8 cellular contexts compared by ENCODE assay signal in genomic region chr3:48222616-48223513, GRCh38. TPM values are rescaled to one million over a fixed set of nuclear protein-coding genes. Genes with fewer than 3 reads are reported as not detected.
DNase-seq lines count a peak whose midpoint lies in the region; ATAC-seq, FAIRE-seq and TF ChIP-seq lines count a peak whose summit lies in the region.

Gene CAMP, plus strand, starts transcription at chr3:48223495. Its CDS starts 17 bp downstream, at chr3:48223512.

- no peaks in the 10 kb centered on the region for H3K9me3 ChIP-seq in fibroblast of lung (ENCODE audit: control insufficient read depth, insufficient read depth, low read depth, low read length)

- H2AFZ ChIP-seq in fibroblast of lung (ENCODE audit: low read length), result no peak within 1 kb of the TSS

- ATAC-seq in HG02588 (IDR thresholded peaks at IDR 0.05; ENCODE audit: unreplicated experiment) (peak; percentile 63), GM18520 (IDR thresholded peaks at IDR 0.05; ENCODE audit: unreplicated experiment) (no peak)

- H3K9ac ChIP-seq in fibroblast of lung (ENCODE audit: insufficient read depth, low read length), result no peak within 1 kb of the TSS

- H3K79me2 ChIP-seq in fibroblast of lung (ENCODE audit: control insufficient read depth, insufficient read depth, low read length), result no peaks in the 10 kb centered on the region

- H3K36me3 ChIP-seq in fibroblast of lung (ENCODE audit: control insufficient read depth, insufficient read depth, low read length), result no peaks in the 10 kb centered on the region

- no peaks in the 10 kb centered on the region for H4K20me1 ChIP-seq in fibroblast of lung (ENCODE audit: control insufficient read depth, extremely low read depth, insufficient read depth, low read length)

- H3K27ac ChIP-seq in fibroblast of lung (ENCODE audit: insufficient read depth, low read length), result no peak within 1 kb of the TSS

- H3K4me3 ChIP-seq in fibroblast of lung (replicated peaks in 1 of 4; ENCODE audit: control extremely low read depth in 1 of 4, insufficient read depth in 1 of 4, low read depth in 3 of 4, low read length in 4 of 4), result no peak within 1 kb of the TSS

- peak; percentile 90 for FAIRE-seq in GM12892 (lab: Jason Lieb, UNC)

- H3K27me3 ChIP-seq in fibroblast of lung (ENCODE audit: control insufficient read depth, insufficient read depth, low read length), result peaks cover 12% of the 10 kb centered on the region

- no peak within 1 kb of the TSS for H3K4me2 ChIP-seq in fibroblast of lung (ENCODE audit: extremely low read depth, insufficient read depth, low read length)

- DNase-seq in GM12892 (ENCODE audit: insufficient read length) (peak; percentile 71), NOMO-1 treated with DMSO at 0.1 percent for 48 hours (lab: John Stamatoyannopoulos, UW; ENCODE audit: unreplicated experiment) (peak; percentile 96), fibroblast of lung (ENCODE audit: low read depth in 2 of 2) (peak; percentile 27 to 36), pons (ENCODE audit: low spot score) (peak; percentile 81), AG08396 (ENCODE audit: low spot score) (no peak)
- no peak for DNase-seq in effector CD4-positive, alpha-beta T cell

- no peak for TF ChIP-seq CTCF in fibroblast of lung (conservative IDR thresholded peaks at IDR 0.05 in 1 of 2, IDR thresholded peaks at IDR 0.05 in 1 of 2; ENCODE audit: low read depth in 1 of 2, low read length in 2 of 2)

- H3K4me1 ChIP-seq in fibroblast of lung (ENCODE audit: control insufficient read depth, extremely low read depth, insufficient read depth, low read length), result no peaks in the 10 kb centered on the region

- TF ChIP-seq POLR2A in GM12892 (IDR thresholded peaks at IDR 0.05; ENCODE audit: low read depth, low read length), result no peak

RNA-seq across cellular contexts. Expression of gene CAMP, which starts in this region (rescaled TPM):
- polyA plus RNA-seq in GM12892 (2012; ENCODE audit: missing spikeins), result 5.7 TPM
- not detected in 2 replicates for total RNA-seq in fibroblast of lung
- polyA plus RNA-seq in fibroblast of lung, result not detected in 2 replicates
- not detected in 2 replicates for polyA plus RNA-seq in fibroblast of lung (2012)
- polyA minus RNA-seq in fibroblast of lung (ENCODE audit: low replicate concordance), result not detected in 2 replicates

Comparison
In these comparisons a context has a peak if more than half of its experiments do, and no peak if none do; other contexts are left out.
1. Peak in DNase-seq in fibroblast of lung; RNA of the gene not detected or under 1 TPM.
2. DNase-seq: peak in GM12892 (single experiment), NOMO-1 treated with DMSO at 0.1 percent for 48 hours (single experiment) and pons (single experiment); none in effector CD4-positive, alpha-beta T cell (single experiment) and AG08396 (single experiment).